Comparison of ENCODE assay signal across 8 cellular contexts in the genomic region with DNA sequence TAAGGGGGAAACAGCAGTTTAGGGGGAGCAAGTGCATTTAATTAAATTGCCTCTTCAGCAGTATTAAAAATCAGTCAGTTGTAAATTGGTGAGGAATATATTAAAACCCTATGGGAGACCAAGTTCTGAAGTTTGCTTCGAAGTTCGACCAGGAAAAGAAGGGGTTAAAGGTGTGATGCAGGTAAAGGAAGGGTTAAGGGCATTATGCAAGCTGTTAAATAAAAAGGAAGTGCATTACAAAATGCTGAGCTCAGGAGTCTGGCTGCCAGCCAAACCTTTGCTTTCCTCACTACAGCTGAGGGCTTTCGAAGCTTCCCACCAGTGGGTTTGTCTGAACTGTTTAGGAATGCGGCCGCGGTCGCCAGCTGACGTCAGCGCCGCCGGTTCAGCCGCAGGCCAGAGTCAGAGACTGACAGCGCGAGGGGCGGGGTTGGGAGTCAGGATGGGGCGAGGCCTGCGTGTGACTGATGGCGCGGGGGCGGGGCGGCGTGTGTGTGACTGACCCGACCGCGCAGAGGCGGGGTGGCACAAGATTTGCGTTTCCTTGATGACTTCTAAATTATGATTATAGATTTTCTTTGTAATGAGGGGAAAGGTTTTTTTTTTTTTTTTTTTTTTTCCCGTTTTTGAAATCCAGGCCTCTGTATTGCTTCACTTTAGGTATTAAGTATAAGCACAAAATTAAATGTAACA.
A peak's percentile ranks its signal among the peaks of the same experiment; 100 is the strongest.
DNase-seq lines count a peak whose midpoint lies in the region; ATAC-seq lines count a peak whose summit lies in the region.

No MANE protein-coding gene starts in this region.

- DNase-seq in AML-193 (lab: John Stamatoyannopoulos, UW) (peak; percentile 92 to 93), NCI-H460 (ENCODE audit: extremely low read depth, low read depth) (peak; percentile 99), cerebellar cortex (ENCODE audit: low spot score) (peak; percentile 90), immature natural killer cell (peak; percentile 98), smooth muscle cell of the brain vasculature (ENCODE audit: low read depth, low spot score) (peak; percentile 99)
- DNase-seq in activated CD4-positive, CD25-positive, alpha-beta regulatory T cell treated with anti-CD3 and anti-CD28 coated beads, Interleukin-2, amount 50 U/mL, for 72 hours = peak; percentile 94

- H3K9me3 Mint-ChIP-seq in immature natural killer cell = peaks cover 0 to under 1% (median 0%) of the 10 kb centered on the region in 6 donors

- H3K27ac Mint-ChIP-seq in immature natural killer cell = peak overlapping the region; percentile 61 to 98 (median 92)

- H3K36me3 Mint-ChIP-seq in immature natural killer cell = no peaks in the 10 kb centered on the region

- ATAC-seq in GM19324 (IDR thresholded peaks at IDR 0.05; ENCODE audit: low FRiP score, unreplicated experiment) = peak; percentile 100
- ATAC-seq in HG03439 (IDR thresholded peaks at IDR 0.05; ENCODE audit: unreplicated experiment) = peak; percentile 98

- peaks cover 6 to 10% (median 7%) of the 10 kb centered on the region in 3 donors for H3K27me3 Mint-ChIP-seq in immature natural killer cell (ENCODE audit: low read depth in 3 of 3)

- peaks cover 21 to 26% of the 10 kb centered on the region in 2 donors for H3K4me1 Mint-ChIP-seq in immature natural killer cell

- peak overlapping the region; percentile 74 to 87 (median 83) for H3K4me3 Mint-ChIP-seq in immature natural killer cell

Comparison
In these comparisons a context has a peak if more than half of its experiments do, and no peak if none do; other contexts are left out.
1. Peak in every context shown above with its lines: DNase-seq and ATAC-seq.